In the genomic region with DNA sequence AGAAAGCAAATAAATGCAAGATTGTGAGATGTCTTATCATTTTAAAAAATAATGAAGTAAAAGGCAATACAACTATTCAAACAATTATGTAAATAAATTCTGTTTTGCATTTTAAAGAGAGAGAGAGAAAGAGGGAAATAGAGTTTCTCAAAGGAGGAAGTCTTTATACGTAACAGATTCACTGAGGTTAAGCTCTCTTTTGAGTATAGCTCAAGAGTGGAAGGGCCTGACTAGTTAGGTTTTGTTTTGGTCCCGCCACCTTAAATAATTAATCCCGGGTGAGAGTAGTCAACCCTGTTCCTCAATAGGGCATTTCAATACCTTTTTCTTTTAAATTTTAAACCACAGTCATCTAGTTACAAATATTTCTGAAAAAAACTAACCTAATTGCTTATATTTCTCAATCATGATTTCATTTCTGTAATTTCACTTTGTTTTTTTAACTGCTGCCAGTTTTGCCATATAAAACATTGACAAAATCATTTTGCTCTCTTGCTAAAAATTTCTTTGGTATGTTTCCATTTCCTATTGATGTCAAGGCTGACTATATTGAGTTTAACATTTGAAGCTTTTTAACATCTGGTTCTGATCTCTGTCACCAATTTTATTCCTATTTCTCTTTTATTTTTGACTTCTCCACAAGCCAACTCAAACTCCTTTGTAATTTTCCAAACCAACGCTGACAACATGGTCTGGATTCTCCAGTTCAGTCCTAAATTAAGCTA, we compare ENCODE assay signal across 1 cellular context.
TF ChIP-seq lines count a peak whose summit lies in the region.

No MANE protein-coding gene starts in this region.

TF ChIP-seq in GM12878, 131 proteins besides CTCF, POLR2A, EP300 and RAD21 (continued from another document):
- TF ChIP-seq, protein P1, sequence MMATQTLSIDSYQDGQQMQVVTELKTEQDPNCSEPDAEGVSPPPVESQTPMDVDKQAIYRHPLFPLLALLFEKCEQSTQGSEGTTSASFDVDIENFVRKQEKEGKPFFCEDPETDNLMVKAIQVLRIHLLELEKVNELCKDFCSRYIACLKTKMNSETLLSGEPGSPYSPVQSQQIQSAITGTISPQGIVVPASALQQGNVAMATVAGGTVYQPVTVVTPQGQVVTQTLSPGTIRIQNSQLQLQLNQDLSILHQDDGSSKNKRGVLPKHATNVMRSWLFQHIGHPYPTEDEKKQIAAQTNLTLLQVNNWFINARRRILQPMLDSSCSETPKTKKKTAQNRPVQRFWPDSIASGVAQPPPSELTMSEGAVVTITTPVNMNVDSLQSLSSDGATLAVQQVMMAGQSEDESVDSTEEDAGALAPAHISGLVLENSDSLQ (IDR thresholded peaks at IDR 0.05) = no peak
